Comparison of ENCODE assay signal across 30 cellular contexts in the genomic region with DNA sequence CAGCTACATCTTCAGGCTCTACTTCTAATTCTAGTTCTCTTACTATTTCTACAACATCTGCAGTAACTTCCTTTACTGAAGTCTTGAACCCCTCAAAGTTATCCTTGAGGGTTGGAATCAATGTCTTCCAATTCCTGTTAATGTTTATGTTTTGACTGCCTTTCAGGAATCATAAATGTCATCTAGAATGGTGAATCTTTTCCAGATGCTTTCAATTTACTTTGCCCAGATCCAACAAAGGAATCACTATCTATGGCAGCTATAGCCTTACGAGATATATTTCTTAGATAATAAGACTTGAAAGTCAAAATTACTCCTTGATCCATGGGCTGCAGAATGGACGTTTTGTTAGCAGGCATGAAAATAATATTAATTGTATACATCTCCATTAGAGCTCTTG.
"Had no signal": no experiment of that assay in that cellular context is flagged by ENCODE, and none has a peak within 500 bp of the region (broad histone marks: within the 10 kb centered on the region; RNA-seq: fewer than 3 reads in every experiment).

No MANE protein-coding gene starts in this region.

- H3K36me3 Mint-ChIP-seq: activated CD4-positive, alpha-beta memory T cell treated with anti-CD3 and anti-CD28 coated beads for 36 hours; activated CD8-positive, alpha-beta memory T cell treated with anti-CD3 and anti-CD28 coated beads, Interleukin-2, amount 10 ng/mL, durations not matched to agents 7 days and 5 days; activated naive CD4-positive, alpha-beta T cell treated with anti-CD3 and anti-CD28 coated beads, Interleukin-2, amount 10 ng/mL, durations not matched to agents 7 days and 5 days; activated naive CD4-positive, alpha-beta T cell treated with anti-CD3 and anti-CD28 coated beads, Interleukin-2, amount 50 U/mL, for 72 hours; activated naive CD8-positive, alpha-beta T cell treated with anti-CD3 and anti-CD28 coated beads, Interleukin-2, amount 10 ng/mL, durations not matched to agents 7 days and 5 days; brain had no signal

- H3K4me3 ChIP-seq: ascending aorta, breast epithelium, cardiac muscle cell, colonic mucosa, esophagus squamous epithelium had no signal

- H3K36me3 ChIP-seq: ascending aorta, breast epithelium, cardiac muscle cell, colonic mucosa, esophagus squamous epithelium had no signal

- H3K4me1 Mint-ChIP-seq: activated CD4-positive, alpha-beta T cell treated with anti-CD3 and anti-CD28 coated beads for 36 hours; activated CD4-positive, alpha-beta T cell treated with anti-CD3 and anti-CD28 coated beads, Interleukin-2, amount 10 ng/mL, durations not matched to agents 24 days and 14 days; activated CD8-positive, alpha-beta memory T cell treated with anti-CD3 and anti-CD28 coated beads, Interleukin-2, amount 10 ng/mL, durations not matched to agents 7 days and 5 days; activated naive CD4-positive, alpha-beta T cell treated with anti-CD3 and anti-CD28 coated beads, Interleukin-2, amount 10 ng/mL, durations not matched to agents 7 days and 5 days; activated naive CD8-positive, alpha-beta T cell treated with anti-CD3 and anti-CD28 coated beads, Interleukin-2, amount 10 ng/mL, durations not matched to agents 7 days and 5 days had no signal

- H3K4me3 Mint-ChIP-seq: activated CD4-positive, alpha-beta memory T cell treated with anti-CD3 and anti-CD28 coated beads for 36 hours; activated CD4-positive, alpha-beta T cell treated with anti-CD3 and anti-CD28 coated beads for 36 hours; activated CD4-positive, alpha-beta T cell treated with anti-CD3 and anti-CD28 coated beads, Interleukin-2, amount 10 ng/mL, durations not matched to agents 24 days and 14 days; activated CD8-positive, alpha-beta memory T cell treated with anti-CD3 and anti-CD28 coated beads, Interleukin-2, amount 10 ng/mL, durations not matched to agents 7 days and 5 days; activated CD8-positive, alpha-beta T cell treated with anti-CD3 and anti-CD28 coated beads, Interleukin-2, amount 10 ng/mL, durations not matched to agents 7 days and 5 days; activated naive CD4-positive, alpha-beta T cell treated with anti-CD3 and anti-CD28 coated beads, Interleukin-2, amount 10 ng/mL, durations not matched to agents 7 days and 5 days; activated naive CD8-positive, alpha-beta T cell treated with anti-CD3 and anti-CD28 coated beads, Interleukin-2, amount 10 ng/mL, durations not matched to agents 7 days and 5 days; activated T-helper 1 cell treated with anti-CD3 and anti-CD28 coated beads, Interleukin-12 subunit alpha, Interleukin-12 subunit beta, Interleukin-2, Interleukin-4 antibody, amounts not matched to agents 30 ng/mL and 10 ng/mL and 1 ng/mL, durations not matched to agents 14 hours and 24 hours and 36 hours; brain had no signal

- ATAC-seq: activated CD4-positive, alpha-beta T cell treated with anti-CD3 and anti-CD28 coated beads for 36 hours; activated CD8-positive, alpha-beta memory T cell treated with anti-CD3 and anti-CD28 coated beads, Interleukin-2, amount 10 ng/mL, durations not matched to agents 7 days and 5 days; activated CD8-positive, alpha-beta T cell treated with anti-CD3 and anti-CD28 coated beads, Interleukin-2, amount 10 ng/mL, durations not matched to agents 7 days and 5 days; activated naive CD4-positive, alpha-beta T cell treated with anti-CD3 and anti-CD28 coated beads, Interleukin-2, amount 50 U/mL, for 72 hours had no signal

- H3K27me3 Mint-ChIP-seq: activated CD4-positive, alpha-beta memory T cell treated with anti-CD3 and anti-CD28 coated beads for 36 hours; activated CD4-positive, alpha-beta T cell treated with anti-CD3 and anti-CD28 coated beads, Interleukin-2, amount 10 ng/mL, durations not matched to agents 24 days and 14 days; activated CD8-positive, alpha-beta memory T cell treated with anti-CD3 and anti-CD28 coated beads, Interleukin-2, amount 10 ng/mL, durations not matched to agents 7 days and 5 days; activated naive CD4-positive, alpha-beta T cell treated with anti-CD3 and anti-CD28 coated beads, Interleukin-2, amount 10 ng/mL, durations not matched to agents 7 days and 5 days; activated naive CD8-positive, alpha-beta T cell treated with anti-CD3 and anti-CD28 coated beads, Interleukin-2, amount 10 ng/mL, durations not matched to agents 7 days and 5 days; brain had no signal

- H3K27ac ChIP-seq: ascending aorta, breast epithelium, cardiac muscle cell, colonic mucosa, epithelial cell of prostate, esophagus squamous epithelium had no signal

- H3K27me3 ChIP-seq: ascending aorta, breast epithelium, cardiac muscle cell, colonic mucosa, esophagus squamous epithelium had no signal

- H3K9me3 Mint-ChIP-seq: activated CD4-positive, alpha-beta memory T cell treated with anti-CD3 and anti-CD28 coated beads for 36 hours; activated CD4-positive, alpha-beta T cell treated with anti-CD3 and anti-CD28 coated beads, Interleukin-2, amount 10 ng/mL, durations not matched to agents 24 days and 14 days; activated naive CD4-positive, alpha-beta T cell treated with anti-CD3 and anti-CD28 coated beads, Interleukin-2, amount 10 ng/mL, durations not matched to agents 7 days and 5 days; activated naive CD8-positive, alpha-beta T cell treated with anti-CD3 and anti-CD28 coated beads, Interleukin-2, amount 10 ng/mL, durations not matched to agents 7 days and 5 days; activated T-helper 1 cell treated with anti-CD3 and anti-CD28 coated beads, Interleukin-12 subunit alpha, Interleukin-12 subunit beta, Interleukin-2, Interleukin-4 antibody, amounts not matched to agents 30 ng/mL and 10 ng/mL and 1 ng/mL, durations not matched to agents 14 hours and 24 hours and 36 hours; activated T-helper 2 cell treated with anti-CD3 and anti-CD28 coated beads, Interferon-gamma antibody, Interleukin-2, Interleukin-4, amounts not matched to agents 10 μg/mL and 5 μg/mL and 100 μg/mL, durations not matched to agents 14 hours and 24 hours and 36 hours; brain had no signal

- DNase-seq: activated CD4-positive, alpha-beta memory T cell treated with anti-CD3 and anti-CD28 coated beads for 36 hours; activated CD4-positive, alpha-beta T cell treated with anti-CD3 and anti-CD28 coated beads for 36 hours; activated CD4-positive, alpha-beta T cell treated with anti-CD3 and anti-CD28 coated beads, Interleukin-2, amount 10 ng/mL, durations not matched to agents 24 days and 14 days; activated CD4-positive, CD25-positive, alpha-beta regulatory T cell; activated CD4-positive, CD25-positive, alpha-beta regulatory T cell treated with anti-CD3 and anti-CD28 coated beads, Interleukin-2, amount 50 U/mL, for 72 hours; activated CD8-positive, alpha-beta memory T cell treated with anti-CD3 and anti-CD28 coated beads, Interleukin-2, amount 10 ng/mL, durations not matched to agents 7 days and 5 days; activated CD8-positive, alpha-beta memory T cell treated with anti-CD3 and anti-CD28 coated beads, Interleukin-2, amount 50 U/mL, for 4 hours; activated CD8-positive, alpha-beta T cell treated with anti-CD3 and anti-CD28 coated beads, Interleukin-2, amount 10 ng/mL, durations not matched to agents 7 days and 5 days; activated effector memory CD4-positive, alpha-beta T cell treated with anti-CD3 and anti-CD28 coated beads, Interleukin-2, amount 50 U/mL, for 16 hours; activated naive CD4-positive, alpha-beta T cell treated with anti-CD3 and anti-CD28 coated beads, Interleukin-2, amount 10 ng/mL, durations not matched to agents 7 days and 5 days; activated naive CD8-positive, alpha-beta T cell treated with anti-CD3 and anti-CD28 coated beads, Interleukin-2, amount 10 ng/mL, durations not matched to agents 7 days and 5 days; activated T-cell treated with anti-CD3 and anti-CD28 coated beads, Interleukin-2, amount 50 U/mL, for 1 hour; activated T-cell treated with anti-CD3 and anti-CD28 coated beads, Interleukin-2, amount 50 U/mL, for 48 hours; central memory CD4-positive, alpha-beta T cell; cerebellar nuclear complex; colonic mucosa; effector CD8-positive, alpha-beta T cell; esophagus squamous epithelium; foreskin fibroblast; head of caudate nucleus; T-helper 1 cell; T-helper 2 cell had no signal

- H3K4me1 ChIP-seq: ascending aorta, breast epithelium, colonic mucosa had no signal

- H3K9me3 ChIP-seq: ascending aorta, breast epithelium, colonic mucosa, esophagus squamous epithelium had no signal

- H3K27ac Mint-ChIP-seq: activated CD4-positive, alpha-beta memory T cell treated with anti-CD3 and anti-CD28 coated beads for 36 hours; activated CD4-positive, alpha-beta T cell treated with anti-CD3 and anti-CD28 coated beads for 36 hours; activated CD4-positive, alpha-beta T cell treated with anti-CD3 and anti-CD28 coated beads, Interleukin-2, amount 10 ng/mL, durations not matched to agents 24 days and 14 days; activated CD8-positive, alpha-beta memory T cell treated with anti-CD3 and anti-CD28 coated beads, Interleukin-2, amount 10 ng/mL, durations not matched to agents 7 days and 5 days; activated CD8-positive, alpha-beta T cell treated with anti-CD3 and anti-CD28 coated beads, Interleukin-2, amount 10 ng/mL, durations not matched to agents 7 days and 5 days; activated naive CD4-positive, alpha-beta T cell treated with anti-CD3 and anti-CD28 coated beads, Interleukin-2, amount 10 ng/mL, durations not matched to agents 7 days and 5 days; activated naive CD4-positive, alpha-beta T cell treated with anti-CD3 and anti-CD28 coated beads, Interleukin-2, amount 50 U/mL, for 72 hours; activated naive CD8-positive, alpha-beta T cell treated with anti-CD3 and anti-CD28 coated beads, Interleukin-2, amount 10 ng/mL, durations not matched to agents 7 days and 5 days; activated T-helper 1 cell treated with anti-CD3 and anti-CD28 coated beads, Interleukin-12 subunit alpha, Interleukin-12 subunit beta, Interleukin-2, Interleukin-4 antibody, amounts not matched to agents 30 ng/mL and 10 ng/mL and 1 ng/mL, durations not matched to agents 14 hours and 24 hours and 36 hours; activated T-helper 2 cell treated with anti-CD3 and anti-CD28 coated beads, Interferon-gamma antibody, Interleukin-2, Interleukin-4, amounts not matched to agents 10 μg/mL and 5 μg/mL and 100 μg/mL, durations not matched to agents 14 hours and 24 hours and 36 hours; brain had no signal
